2 cellular contexts compared by ENCODE assay signal in genomic region chr1:236173174-236173767, GRCh38.
TF ChIP-seq lines count a peak whose summit lies in the region.

No MANE protein-coding gene starts in this region.

TF ChIP-seq in WTC11, 78 proteins besides CTCF, POLR2A, EP300 and RAD21 (continued from another document):
- TF ChIP-seq GABPB1 (CRISPR knock-in tag; IDR thresholded peaks at IDR 0.05), result no peak
- TF ChIP-seq ZNF416 (CRISPR knock-in tag; IDR thresholded peaks at IDR 0.05), result no peak
- no peak for TF ChIP-seq USF2 (CRISPR knock-in tag; IDR thresholded peaks at IDR 0.05)
- TF ChIP-seq, protein P1, sequence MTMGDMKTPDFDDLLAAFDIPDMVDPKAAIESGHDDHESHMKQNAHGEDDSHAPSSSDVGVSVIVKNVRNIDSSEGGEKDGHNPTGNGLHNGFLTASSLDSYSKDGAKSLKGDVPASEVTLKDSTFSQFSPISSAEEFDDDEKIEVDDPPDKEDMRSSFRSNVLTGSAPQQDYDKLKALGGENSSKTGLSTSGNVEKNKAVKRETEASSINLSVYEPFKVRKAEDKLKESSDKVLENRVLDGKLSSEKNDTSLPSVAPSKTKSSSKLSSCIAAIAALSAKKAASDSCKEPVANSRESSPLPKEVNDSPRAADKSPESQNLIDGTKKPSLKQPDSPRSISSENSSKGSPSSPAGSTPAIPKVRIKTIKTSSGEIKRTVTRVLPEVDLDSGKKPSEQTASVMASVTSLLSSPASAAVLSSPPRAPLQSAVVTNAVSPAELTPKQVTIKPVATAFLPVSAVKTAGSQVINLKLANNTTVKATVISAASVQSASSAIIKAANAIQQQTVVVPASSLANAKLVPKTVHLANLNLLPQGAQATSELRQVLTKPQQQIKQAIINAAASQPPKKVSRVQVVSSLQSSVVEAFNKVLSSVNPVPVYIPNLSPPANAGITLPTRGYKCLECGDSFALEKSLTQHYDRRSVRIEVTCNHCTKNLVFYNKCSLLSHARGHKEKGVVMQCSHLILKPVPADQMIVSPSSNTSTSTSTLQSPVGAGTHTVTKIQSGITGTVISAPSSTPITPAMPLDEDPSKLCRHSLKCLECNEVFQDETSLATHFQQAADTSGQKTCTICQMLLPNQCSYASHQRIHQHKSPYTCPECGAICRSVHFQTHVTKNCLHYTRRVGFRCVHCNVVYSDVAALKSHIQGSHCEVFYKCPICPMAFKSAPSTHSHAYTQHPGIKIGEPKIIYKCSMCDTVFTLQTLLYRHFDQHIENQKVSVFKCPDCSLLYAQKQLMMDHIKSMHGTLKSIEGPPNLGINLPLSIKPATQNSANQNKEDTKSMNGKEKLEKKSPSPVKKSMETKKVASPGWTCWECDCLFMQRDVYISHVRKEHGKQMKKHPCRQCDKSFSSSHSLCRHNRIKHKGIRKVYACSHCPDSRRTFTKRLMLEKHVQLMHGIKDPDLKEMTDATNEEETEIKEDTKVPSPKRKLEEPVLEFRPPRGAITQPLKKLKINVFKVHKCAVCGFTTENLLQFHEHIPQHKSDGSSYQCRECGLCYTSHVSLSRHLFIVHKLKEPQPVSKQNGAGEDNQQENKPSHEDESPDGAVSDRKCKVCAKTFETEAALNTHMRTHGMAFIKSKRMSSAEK (CRISPR knock-in tag; IDR thresholded peaks at IDR 0.05; ENCODE audit: borderline replicate concordance), result no peak
- no peak for TF ChIP-seq KAT7 (CRISPR knock-in tag; IDR thresholded peaks at IDR 0.05; ENCODE audit: borderline replicate concordance)
- no peak for TF ChIP-seq ZNF512 (CRISPR knock-in tag; IDR thresholded peaks at IDR 0.05; ENCODE audit: borderline replicate concordance)
- TF ChIP-seq, protein P2, sequence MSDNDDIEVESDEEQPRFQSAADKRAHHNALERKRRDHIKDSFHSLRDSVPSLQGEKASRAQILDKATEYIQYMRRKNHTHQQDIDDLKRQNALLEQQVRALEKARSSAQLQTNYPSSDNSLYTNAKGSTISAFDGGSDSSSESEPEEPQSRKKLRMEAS (CRISPR knock-in tag; IDR thresholded peaks at IDR 0.05), result no peak
- no peak for TF ChIP-seq SOX15 (CRISPR knock-in tag; IDR thresholded peaks at IDR 0.05)
- TF ChIP-seq ATF1 (CRISPR knock-in tag; IDR thresholded peaks at IDR 0.05), result no peak
- TF ChIP-seq MYBL2 (CRISPR knock-in tag; IDR thresholded peaks at IDR 0.05), result no peak
- TF ChIP-seq TCF7 (CRISPR knock-in tag; IDR thresholded peaks at IDR 0.05; ENCODE audit: low read depth), result no peak
- no peak for TF ChIP-seq ZNF121 (CRISPR knock-in tag; IDR thresholded peaks at IDR 0.05)
- no peak for TF ChIP-seq ETV6 (CRISPR knock-in tag; IDR thresholded peaks at IDR 0.05)
- TF ChIP-seq RORB (CRISPR knock-in tag; IDR thresholded peaks at IDR 0.05), result no peak
- no peak for TF ChIP-seq CREB1 (CRISPR knock-in tag; IDR thresholded peaks at IDR 0.05)
- no peak for TF ChIP-seq CREM (CRISPR knock-in tag; IDR thresholded peaks at IDR 0.05)
- no peak for TF ChIP-seq ZNF281 (CRISPR knock-in tag; IDR thresholded peaks at IDR 0.05)
- TF ChIP-seq ZNF138 (CRISPR knock-in tag; conservative IDR thresholded peaks at IDR 0.05), result no peak

TF ChIP-seq in HepG2, 621 proteins besides CTCF, POLR2A, EP300 and RAD21 (continued from another document):
- no peak for TF ChIP-seq ZNF512B (CRISPR knock-in tag; IDR thresholded peaks at IDR 0.05; ENCODE audit: borderline replicate concordance)
- no peak for TF ChIP-seq CEBPB (IDR thresholded peaks at IDR 0.05; ENCODE audit: borderline replicate concordance, low read depth, low read length)
- no peak for TF ChIP-seq TBX3 (IDR thresholded peaks at IDR 0.05; ENCODE audit: borderline replicate concordance)
